ENCODE assay signal across 17 cellular contexts in genomic region chr7:1474736-1475135, GRCh38. TPM values are rescaled to one million over a fixed set of nuclear protein-coding genes. Genes with fewer than 3 reads are reported as not detected.
DNase-seq lines count a peak whose midpoint lies in the region; ATAC-seq, FAIRE-seq and TF ChIP-seq lines count a peak whose summit lies in the region.
"Had no signal": no experiment of that assay in that cellular context is flagged by ENCODE, and none has a peak within 500 bp of the region (broad histone marks: within the 10 kb centered on the region; RNA-seq: fewer than 3 reads in every experiment).

No MANE protein-coding gene starts in this region.

- peaks cover 20% of the 10 kb centered on the region for H3K36me3 Mint-ChIP-seq in stimulated activated effector memory CD8-positive, alpha-beta T cell treated with anti-CD3 and anti-CD28 coated beads, Interleukin-12 subunit alpha, Interleukin-12 subunit beta, amount 100 ng/mL, for 72 hours

- H3K9me2 ChIP-seq in HCT116 (ENCODE audit: insufficient read depth): no peaks in the 10 kb centered on the region

- no peaks in the 10 kb centered on the region for H3K4me1 Mint-ChIP-seq in stimulated activated effector memory CD8-positive, alpha-beta T cell treated with anti-CD3 and anti-CD28 coated beads, Interleukin-12 subunit alpha, Interleukin-12 subunit beta, amount 100 ng/mL, for 72 hours

- no peaks in the 10 kb centered on the region for H4K20me1 ChIP-seq in HCT116 (ENCODE audit: insufficient read depth)
- no peaks in the 10 kb centered on the region for H4K20me1 ChIP-seq in K562 (replicated peaks; ENCODE audit: control insufficient read depth, insufficient read depth, low read length)

- H3K9ac ChIP-seq in HCT116 (ENCODE audit: low read length) (peak overlapping the region; percentile 46), K562 (ENCODE audit: insufficient read depth in 1 of 2, low read depth in 2 of 2, low read length in 2 of 2) (peak overlapping the region in 1 of 2 experiments; percentile 2; a peak in 1 of 4 replicates)

- in situ Hi-C loops in K562 (cut with MboI): loop anchor here (5.0 kb wide), 1 partner anchor 252 kb away; no protein-coding TSS in a partner anchor

- BruUV-seq in HCT116 (replicated peaks; lab: Mats Ljungman, UMichigan): no TSS peak
- no TSS peak for BruUV-seq in K562 (replicated peaks; lab: Mats Ljungman, UMichigan)

- H2AFZ ChIP-seq in HCT116 (ENCODE audit: low read depth, low read length, poor library complexity, severe bottlenecking) (no peak overlapping the region), K562 (ENCODE audit: low read depth, low read length) (no peak overlapping the region)

- DNase-seq in HCT116 (ENCODE audit: low read depth, low spot score) (no peak), K562 (ENCODE audit: extremely low read depth in 1 of 4, low spot score in 3 of 4) (no peak), fibroblast of mammary gland (ENCODE audit: low read depth) (peak; percentile 41), COLO829 (ENCODE audit: low spot score) (no peak)
- no peak for DNase-seq in stimulated activated effector memory CD8-positive, alpha-beta T cell treated with anti-CD3 and anti-CD28 coated beads, Interleukin-12 subunit alpha, Interleukin-12 subunit beta, amount 100 ng/mL, for 72 hours (ENCODE audit: low spot score in 2 of 2)

- RAD21 ChIA-PET in HCT116 (lab: Charles Lee; ENCODE audit: low non-redundant PET in 1 of 2, low total read pairs in 2 of 2, uncharacterized antibody in 2 of 2, unreplicated experiment in 2 of 2): interaction anchor here in 1 of 2 experiments (0.5 to 0.6 kb wide), 2 partner anchors 62 to 252 kb away, joined by 4 to 5 read pairs; no protein-coding TSS in a partner anchor

- no peak for TF ChIP-seq RAD21 in HCT116 (IDR thresholded peaks at IDR 0.05; ENCODE audit: low read depth)
- no peak for TF ChIP-seq RAD21 in K562 (CRISPR knock-in tag; conservative IDR thresholded peaks at IDR 0.05 in 1 of 2, IDR thresholded peaks at IDR 0.05 in 1 of 2)

- no peak for ATAC-seq in HCT116
- ATAC-seq in K562: no peak
- ATAC-seq in stimulated activated effector memory CD8-positive, alpha-beta T cell treated with anti-CD3 and anti-CD28 coated beads, Interleukin-12 subunit alpha, Interleukin-12 subunit beta, amount 100 ng/mL, for 72 hours: no peak
- no peak for ATAC-seq in HG03439 (IDR thresholded peaks at IDR 0.05; ENCODE audit: unreplicated experiment)
- ATAC-seq in GM21528 (IDR thresholded peaks at IDR 0.05; ENCODE audit: low FRiP score, unreplicated experiment): no peak

- intact Hi-C loops in HCT116 (cut with micrococcal nuclease) (loop anchor here (1.0 kb wide), 3 partner anchors 42 to 280 kb away; no protein-coding TSS in a partner anchor), K562 (cut with micrococcal nuclease) (loop anchor here (2.0 kb wide), 2 partner anchors 42 to 250 kb away; no protein-coding TSS in a partner anchor)

- H3K4me2 ChIP-seq in HCT116 (ENCODE audit: low read length): peak overlapping the region; percentile 42
- no peak overlapping the region for H3K4me2 ChIP-seq in K562 (ENCODE audit: insufficient read depth, low read length)

- whole genome bisulfite sequencing in K562 (ENCODE audit: insufficient coverage, low coverage, missing lambda C conversion rate): 80% methylated on average over 15 of the region's 24 CpGs

- H3K4me3 ChIP-seq in HCT116 (replicated peaks in 1 of 2; ENCODE audit: low read depth in 1 of 2, low read length in 2 of 2) (no peak overlapping the region), K562 (no peak overlapping the region), fibroblast of mammary gland (ENCODE audit: control insufficient read depth, low read depth, low read length) (no peak overlapping the region)
- H3K4me3 ChIP-seq: dorsolateral prefrontal cortex, MG63, prostate gland, suprapubic skin had no signal

- no peak for TF ChIP-seq EP300 in K562 (IDR thresholded peaks at IDR 0.05; ENCODE audit: low read length)

- H3K36me3 ChIP-seq in HCT116 (ENCODE audit: control insufficient read depth in 1 of 2, insufficient read depth in 2 of 2, low read length in 2 of 2) (peaks cover 2 to 20% of the 10 kb centered on the region in 2 experiments), K562 (ENCODE audit: control insufficient read depth, insufficient read depth, low read length) (peaks cover 90% of the 10 kb centered on the region; the same call in 2 of the 3 replicates)

- peaks cover 3 to 13% of the 10 kb centered on the region in 2 experiments; a peak in 3 of 4 replicates for H3K4me1 ChIP-seq in HCT116 (ENCODE audit: control insufficient read depth in 1 of 2, insufficient read depth in 2 of 2, low read length in 2 of 2)
- H3K4me1 ChIP-seq in K562 (replicated peaks in 1 of 2; ENCODE audit: control insufficient read depth in 2 of 2, insufficient read depth in 2 of 2, low read length in 2 of 2): peaks cover 2 to 58% of the 10 kb centered on the region in 2 experiments; a peak in 3 of 5 replicates
- H3K4me1 ChIP-seq: prostate gland had no signal

- POLR2A ChIA-PET in HCT116 (lab: Charles Lee) (no interaction called here), K562 (lab: Yijun Ruan, JAX) (interaction anchor here (0.7 to 1.3 kb wide), 6 partner anchors 11 to 35 kb away, joined by 3 to 6 read pairs (median 4); no protein-coding TSS in a partner anchor)

- peak overlapping the region; percentile 65 for H3K27ac Mint-ChIP-seq in stimulated activated effector memory CD8-positive, alpha-beta T cell treated with anti-CD3 and anti-CD28 coated beads, Interleukin-12 subunit alpha, Interleukin-12 subunit beta, amount 100 ng/mL, for 72 hours
- H3K27ac Mint-ChIP-seq: activated CD4-positive, alpha-beta T cell treated with anti-CD3 and anti-CD28 coated beads, Interleukin-2, amount 10 ng/mL, durations not matched to agents 24 days and 14 days; CD8-positive, alpha-beta T cell; memory B cell; stimulated activated naive B cell treated with anti-CD40 and anti-IgM and Interleukin-4, amounts not matched to agents 10 μg/mL and 1 μg/mL and 100 μg/mL, for 72 hours had no signal

- H3K4me3 Mint-ChIP-seq in stimulated activated effector memory CD8-positive, alpha-beta T cell treated with anti-CD3 and anti-CD28 coated beads, Interleukin-12 subunit alpha, Interleukin-12 subunit beta, amount 100 ng/mL, for 72 hours: no peak overlapping the region
- H3K4me3 Mint-ChIP-seq: activated CD4-positive, alpha-beta T cell treated with anti-CD3 and anti-CD28 coated beads, Interleukin-2, amount 10 ng/mL, durations not matched to agents 24 days and 14 days; CD8-positive, alpha-beta T cell; central memory CD8-positive, alpha-beta T cell; memory B cell; stimulated activated naive B cell treated with anti-CD40 and anti-IgM and Interleukin-4, amounts not matched to agents 10 μg/mL and 1 μg/mL and 100 μg/mL, for 72 hours; T-helper 2 cell treated with Interferon-gamma antibody and Interleukin-4, amounts not matched to agents 5 μg/mL and 100 μg/mL, for 36 hours had no signal

- H3K79me2 ChIP-seq in HCT116 (ENCODE audit: insufficient read depth, low read length): no peaks in the 10 kb centered on the region
- no peaks in the 10 kb centered on the region for H3K79me2 ChIP-seq in K562 (ENCODE audit: control insufficient read depth, insufficient read depth, low read length)

- no peaks in the 10 kb centered on the region for H3K27me3 ChIP-seq in HCT116 (ENCODE audit: insufficient read depth, low read length)
- no peaks in the 10 kb centered on the region for H3K27me3 ChIP-seq in K562 (ENCODE audit: control insufficient read depth in 2 of 2, insufficient read depth in 2 of 2, low read length in 2 of 2)
- H3K27me3 ChIP-seq: dorsolateral prefrontal cortex, MG63, suprapubic skin had no signal

- no peaks in the 10 kb centered on the region for H3K9me1 ChIP-seq in K562 (ENCODE audit: control insufficient read depth, insufficient read depth, low read length)

- H3K9me3 ChIP-seq in HCT116 (ENCODE audit: control insufficient read depth in 1 of 2, insufficient read depth in 1 of 2, low read depth in 1 of 2, low read length in 2 of 2) (no peaks in the 10 kb centered on the region), K562 (replicated peaks; ENCODE audit: control insufficient read depth, insufficient read depth, low read depth, low read length) (no peaks in the 10 kb centered on the region)
- H3K9me3 ChIP-seq: MG63, prostate gland, suprapubic skin had no signal

- FAIRE-seq in K562 (lab: Jason Lieb, UNC): no peak

- TF ChIP-seq CTCF in HCT116 (IDR thresholded peaks at IDR 0.05 in 2 of 3, conservative IDR thresholded peaks at IDR 0.05 in 1 of 3; ENCODE audit: borderline replicate concordance in 1 of 3, insufficient read depth in 1 of 3, low read depth in 2 of 3, low read length in 2 of 3) (no peak), K562 (IDR thresholded peaks at IDR 0.05 in 2 of 3, conservative IDR thresholded peaks at IDR 0.05 in 1 of 3; ENCODE audit: insufficient read depth in 2 of 3, low read depth in 1 of 3, low read length in 3 of 3) (no peak), fibroblast of mammary gland (conservative IDR thresholded peaks at IDR 0.05; ENCODE audit: control insufficient read depth, insufficient read depth, low read depth, low read length) (no peak)

- no peaks in the 10 kb centered on the region for H3K9me3 Mint-ChIP-seq in stimulated activated effector memory CD8-positive, alpha-beta T cell treated with anti-CD3 and anti-CD28 coated beads, Interleukin-12 subunit alpha, Interleukin-12 subunit beta, amount 100 ng/mL, for 72 hours
- H3K9me3 Mint-ChIP-seq: activated CD4-positive, alpha-beta T cell treated with anti-CD3 and anti-CD28 coated beads, Interleukin-2, amount 10 ng/mL, durations not matched to agents 24 days and 14 days; CD8-positive, alpha-beta T cell; central memory CD8-positive, alpha-beta T cell; memory B cell; stimulated activated naive B cell treated with anti-CD40 and anti-IgM and Interleukin-4, amounts not matched to agents 10 μg/mL and 1 μg/mL and 100 μg/mL, for 72 hours; T-helper 2 cell treated with Interferon-gamma antibody and Interleukin-4, amounts not matched to agents 5 μg/mL and 100 μg/mL, for 36 hours had no signal

- no peak for TF ChIP-seq POLR2A in HCT116 (IDR thresholded peaks at IDR 0.05; ENCODE audit: borderline replicate concordance, extremely low read depth, insufficient read depth, insufficient read length)
- no peak for TF ChIP-seq POLR2A in K562 (conservative IDR thresholded peaks at IDR 0.05)

- CTCF ChIA-PET in HCT116 (lab: Charles Lee) (interaction anchor here (0.6 to 2.0 kb wide), 11 partner anchors 12 to 291 kb away, joined by 3 to 20 read pairs (median 4); partner anchors contain the start of gene TMEM184A), K562 (lab: Yijun Ruan, JAX; ENCODE audit: low intra/inter-chr PET ratio) (interaction anchor here (0.6 to 1.9 kb wide), 6 partner anchors 34 to 482 kb away, joined by 3 to 19 read pairs (median 4); no protein-coding TSS in a partner anchor)

- H3K27ac ChIP-seq in HCT116 (ENCODE audit: low read depth, low read length) (peak overlapping the region; percentile 62; the same call in 1 of the 2 replicates), K562 (ENCODE audit: extremely low read depth, low read depth, low read length) (no peak overlapping the region)
- H3K27ac ChIP-seq: prostate gland, suprapubic skin had no signal

RNA-seq across cellular contexts. Expression of gene MICALL2, which starts 15.5 kb away (rescaled TPM):
- total RNA-seq in HCT116 (2021; ENCODE audit: unreplicated experiment): 60.7 TPM
- 37.9 and 38.6 TPM in 2 replicates for polyA plus RNA-seq in HCT116 (2012)
- 266 and 844 TPM in 2 replicates for total RNA-seq in K562 (2011; cell fraction: chromatin; rRNA removed; ENCODE audit: low replicate concordance)
- 502 and 577 TPM in 2 replicates for total RNA-seq in K562 (2011; cell fraction: nucleolus; rRNA removed)
- total RNA-seq in K562 (2011; cell fraction: nucleoplasm; rRNA removed): 359 and 406 TPM in 2 replicates
- 59.0 and 71.5 TPM in 2 replicates for total RNA-seq in K562 (2014; rRNA removed)
- total RNA-seq in K562 (2014; rRNA removed; fragmentation: Illumina TruSeq; extraction: Trizol): 6.9 and 9.5 TPM in 2 replicates
- total RNA-seq in K562 (2015; rRNA removed; fragmentation: Illumina TruSeq; extraction: Trizol): 26.9 and 32.7 TPM in 2 replicates
- 102 and 103 TPM in 2 replicates for total RNA-seq in K562 (2021)
- 17.0 and 42.5 TPM in 2 replicates for polyA plus RNA-seq in K562 (2011; rRNA removed)
- polyA plus RNA-seq in K562 (2011; cell fraction: cytosol; rRNA removed): 14.6 and 28.0 TPM in 2 replicates
- 444 and 528 TPM in 2 replicates for polyA plus RNA-seq in K562 (2011; cell fraction: nucleus; rRNA removed)
- polyA plus RNA-seq in K562 (2012): 61.2 and 74.6 TPM in 2 replicates
- polyA plus RNA-seq in K562 (2014; fragmentation: Illumina TruSeq; extraction: Trizol): 13.2 and 29.8 TPM in 2 replicates
- polyA plus RNA-seq in K562 (2014; fragmentation: Nextera tagmentation; extraction: Ambion mirVana): 1 to 10 TPM; 1.8 to 2.2 TPM
- 91.2 and 99.3 TPM in 2 replicates for polyA plus RNA-seq in K562 (2014; rRNA removed)
- polyA minus RNA-seq in K562 (2011; rRNA and poly(A)+ RNA removed): 53.2 and 57.7 TPM in 2 replicates
- polyA minus RNA-seq in K562 (2011; cell fraction: cytosol; rRNA and poly(A)+ RNA removed): 17.9 and 22.2 TPM in 2 replicates
- polyA minus RNA-seq in K562 (2011; cell fraction: nucleus; rRNA and poly(A)+ RNA removed): 91.7 and 109 TPM in 2 replicates

RNA-seq across cellular contexts. Expression of gene INTS1, which starts 29.5 kb away (rescaled TPM):
- total RNA-seq in HCT116 (2021; ENCODE audit: unreplicated experiment): 167 TPM
- 100 TPM in 2 replicates for polyA plus RNA-seq in HCT116 (2012)
- total RNA-seq in K562 (2011; cell fraction: chromatin; rRNA removed; ENCODE audit: low replicate concordance): 67.2 and 276 TPM in 2 replicates
- 199 and 200 TPM in 2 replicates for total RNA-seq in K562 (2011; cell fraction: nucleolus; rRNA removed)
- total RNA-seq in K562 (2011; cell fraction: nucleoplasm; rRNA removed): 92.5 and 92.7 TPM in 2 replicates
- total RNA-seq in K562 (2014; rRNA removed): 34.9 and 39.7 TPM in 2 replicates
- total RNA-seq in K562 (2014; rRNA removed; fragmentation: Illumina TruSeq; extraction: Trizol): 4.1 and 6.8 TPM in 2 replicates
- total RNA-seq in K562 (2015; rRNA removed; fragmentation: Illumina TruSeq; extraction: Trizol): 19.2 and 20.1 TPM in 2 replicates
- 105 and 119 TPM in 2 replicates for total RNA-seq in K562 (2021)
- 12.0 and 28.0 TPM in 2 replicates for polyA plus RNA-seq in K562 (2011; rRNA removed)
- polyA plus RNA-seq in K562 (2011; cell fraction: cytosol; rRNA removed): 17.5 and 46.7 TPM in 2 replicates
- polyA plus RNA-seq in K562 (2011; cell fraction: nucleus; rRNA removed): 146 and 297 TPM in 2 replicates
- 62.7 and 64.6 TPM in 2 replicates for polyA plus RNA-seq in K562 (2012)
- polyA plus RNA-seq in K562 (2014; fragmentation: Illumina TruSeq; extraction: Trizol): 18.5 and 66.3 TPM in 2 replicates
- 1 to 10 TPM in 1 of 2 experiments, under 1 TPM in 1; 0.34 to 1.7 TPM for polyA plus RNA-seq in K562 (2014; fragmentation: Nextera tagmentation; extraction: Ambion mirVana)
- 46.7 and 55.1 TPM in 2 replicates for polyA plus RNA-seq in K562 (2014; rRNA removed)
- 9.8 and 11.1 TPM in 2 replicates for polyA minus RNA-seq in K562 (2011; rRNA and poly(A)+ RNA removed)
- 38.7 and 69.3 TPM in 2 replicates for polyA minus RNA-seq in K562 (2011; cell fraction: cytosol; rRNA and poly(A)+ RNA removed)
- polyA minus RNA-seq in K562 (2011; cell fraction: nucleus; rRNA and poly(A)+ RNA removed): 52.6 and 57.9 TPM in 2 replicates

RNA-seq across cellular contexts. Expression of gene MAFK, which starts 55.8 kb away (rescaled TPM):
- total RNA-seq in HCT116 (2021; ENCODE audit: unreplicated experiment): 56.3 TPM
- polyA plus RNA-seq in HCT116 (2012): 35.3 and 61.9 TPM in 2 replicates
- 8.5 and 20.5 TPM in 2 replicates for total RNA-seq in K562 (2011; cell fraction: chromatin; rRNA removed; ENCODE audit: low replicate concordance)
- total RNA-seq in K562 (2011; cell fraction: nucleolus; rRNA removed): 11.2 and 12.1 TPM in 2 replicates
- 5.1 and 7.6 TPM in 2 replicates for total RNA-seq in K562 (2011; cell fraction: nucleoplasm; rRNA removed)
- 11.7 and 15.6 TPM in 2 replicates for total RNA-seq in K562 (2014; rRNA removed)
- 1.1 and 1.3 TPM in 2 replicates for total RNA-seq in K562 (2014; rRNA removed; fragmentation: Illumina TruSeq; extraction: Trizol)
- total RNA-seq in K562 (2015; rRNA removed; fragmentation: Illumina TruSeq; extraction: Trizol): 4.7 and 5.5 TPM in 2 replicates
- total RNA-seq in K562 (2021): 17.6 and 24.4 TPM in 2 replicates
- 2.1 and 4.9 TPM in 2 replicates for polyA plus RNA-seq in K562 (2011; rRNA removed)
- 3.8 and 5.1 TPM in 2 replicates for polyA plus RNA-seq in K562 (2011; cell fraction: cytosol; rRNA removed)
- 9.8 and 26.1 TPM in 2 replicates for polyA plus RNA-seq in K562 (2011; cell fraction: nucleus; rRNA removed)
- polyA plus RNA-seq in K562 (2012): 11.2 and 12.1 TPM in 2 replicates
- polyA plus RNA-seq in K562 (2014; fragmentation: Illumina TruSeq; extraction: Trizol): 3.7 and 6.9 TPM in 2 replicates
- under 1 TPM; 0.04 to 0.07 TPM for polyA plus RNA-seq in K562 (2014; fragmentation: Nextera tagmentation; extraction: Ambion mirVana)
- 12.8 and 13.5 TPM in 2 replicates for polyA plus RNA-seq in K562 (2014; rRNA removed)
- polyA minus RNA-seq in K562 (2011; rRNA and poly(A)+ RNA removed): 0.66 and 1.1 TPM in 2 replicates
- polyA minus RNA-seq in K562 (2011; cell fraction: cytosol; rRNA and poly(A)+ RNA removed): 5.5 and 7.7 TPM in 2 replicates
- 3.6 and 3.8 TPM in 2 replicates for polyA minus RNA-seq in K562 (2011; cell fraction: nucleus; rRNA and poly(A)+ RNA removed)
